8 cellular contexts compared by ENCODE assay signal in the genomic region with DNA sequence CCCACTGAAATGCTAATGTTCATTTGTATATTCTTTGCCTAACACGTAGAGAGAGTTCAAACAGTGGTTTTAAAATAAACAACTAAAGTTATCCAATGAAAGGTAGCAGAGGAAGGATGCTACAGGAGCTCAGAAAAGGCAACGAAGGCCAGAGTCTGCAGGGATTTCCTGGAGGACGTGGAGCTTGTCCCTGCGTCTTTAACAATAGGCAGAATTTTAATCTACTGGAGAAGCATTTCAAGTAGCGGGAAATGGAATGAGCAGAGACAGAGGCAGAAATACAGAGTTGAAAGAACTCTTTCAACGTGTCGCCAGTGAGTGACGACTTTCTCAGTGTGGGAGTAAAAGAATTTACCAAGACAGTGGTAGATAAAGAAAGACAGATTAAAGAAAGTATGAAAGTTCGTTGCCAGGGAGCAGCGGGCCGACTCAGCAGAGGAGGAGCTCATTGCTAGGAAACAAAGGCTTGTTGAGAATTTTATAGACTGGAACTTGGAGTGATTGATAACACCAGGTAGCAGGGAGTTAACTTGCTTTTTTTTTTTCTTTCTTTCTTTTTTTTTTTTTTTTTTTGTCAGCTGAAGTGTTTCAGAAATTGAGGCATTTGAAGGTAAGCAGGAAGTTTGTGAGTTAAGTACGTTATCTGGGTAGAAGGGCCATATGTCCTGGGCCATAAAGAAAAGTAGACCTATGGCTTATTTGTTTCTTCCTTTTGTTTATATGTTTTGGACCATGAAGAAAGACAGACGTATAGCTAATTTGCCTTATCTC. TPM values are rescaled to one million over a fixed set of nuclear protein-coding genes. Genes with fewer than 3 reads are reported as not detected.
DNase-seq lines count a peak whose midpoint lies in the region; ATAC-seq, FAIRE-seq and TF ChIP-seq lines count a peak whose summit lies in the region.

No MANE protein-coding gene starts in this region.

- in situ Hi-C loops in HAP-1 (cut with MboI; ENCODE audit: low sequenced_read_pairs), result no loop called here

- no peaks in the 10 kb centered on the region for H3K27me3 Mint-ChIP-seq in stimulated activated naive CD8-positive, alpha-beta T cell treated with anti-CD3 and anti-CD28 coated beads, Interleukin-15, amount 100 ng/mL, for 72 hours

- H3K4me1 Mint-ChIP-seq in stimulated activated naive CD8-positive, alpha-beta T cell treated with anti-CD3 and anti-CD28 coated beads, Interleukin-15, amount 100 ng/mL, for 72 hours, result peaks cover 44% of the 10 kb centered on the region

- H2BK12ac ChIP-seq in H1 (ENCODE audit: low read depth, low read length), result no peak overlapping the region; the same call in 1 of the 2 replicates
- no peak overlapping the region for H2BK12ac ChIP-seq in mesenchymal stem cell (ENCODE audit: low read length in 2 of 2)

- no peak for TF ChIP-seq EP300 in H1 (IDR thresholded peaks at IDR 0.05; ENCODE audit: borderline replicate concordance in 1 of 2, low read depth in 2 of 2, low read length in 2 of 2)

- POLR2A ChIA-PET in H1 (lab: Charles Lee; ENCODE audit: partially characterized antibody), result interaction anchor here (1.0 to 1.6 kb wide), 3 partner anchors 11 to 30 kb away, joined by 4 to 7 read pairs (median 5); a partner anchor contains a TSS

- TF ChIP-seq CTCF in GM10266 (IDR thresholded peaks at IDR 0.05; ENCODE audit: control insufficient read depth, insufficient read depth, low read depth, missing control alignments) (no peak), H1 (IDR thresholded peaks at IDR 0.05; ENCODE audit: control extremely low read depth in 1 of 3, insufficient read depth in 1 of 3, low read depth in 1 of 3, low read length in 3 of 3) (no peak)

- peak overlapping the region; percentile 92 to 95 for H3K27ac Mint-ChIP-seq in stimulated activated naive CD8-positive, alpha-beta T cell treated with anti-CD3 and anti-CD28 coated beads, Interleukin-15, amount 100 ng/mL, for 72 hours

- H3K79me1 ChIP-seq in H1 (ENCODE audit: low read depth, low read length), result no peaks in the 10 kb centered on the region
- H3K79me1 ChIP-seq in mesenchymal stem cell (replicated peaks; ENCODE audit: low read length, poor library complexity, severe bottlenecking), result peaks cover 3% of the 10 kb centered on the region

- H2BK20ac ChIP-seq in H1 (ENCODE audit: low read length), result 0 out of 2 replicates have a peak overlapping the region, but pooled peaks have one; percentile 19

- H3K9me3 Mint-ChIP-seq in stimulated activated naive CD8-positive, alpha-beta T cell treated with anti-CD3 and anti-CD28 coated beads, Interleukin-15, amount 100 ng/mL, for 72 hours, result peaks cover 0 to 4% of the 10 kb centered on the region in 2 donors

- H3K23ac ChIP-seq in H1 (ENCODE audit: insufficient read length) (no peak overlapping the region), mesenchymal stem cell (ENCODE audit: low read length in 2 of 2) (no peak overlapping the region)

- H3K4me3 ChIP-seq in HAP-1 (peak overlapping the region; percentile 60), MG63 (peak overlapping the region; percentile 87), H1 (ENCODE audit: extremely low read depth in 1 of 4, insufficient read depth in 2 of 4, low read depth in 3 of 4, low read length in 4 of 4) (peak overlapping the region; percentile 88 to 98 (median 96)), mesenchymal stem cell (ENCODE audit: insufficient read depth in 1 of 2, low read depth in 1 of 2, low read length in 2 of 2) (peak overlapping the region in 1 of 2 experiments; percentile 99)

- no peak for FAIRE-seq in H1 (lab: Jason Lieb, UNC)

- TF ChIP-seq POLR2A in H1 (IDR thresholded peaks at IDR 0.05; ENCODE audit: control extremely low read depth in 1 of 2, low read depth in 2 of 2, low read length in 2 of 2), result no peak

- CTCF ChIA-PET in H1 (lab: Charles Lee; ENCODE audit: partially characterized antibody), result interaction anchor here (0.9 to 2.0 kb wide), 5 partner anchors 15 to 133 kb away, joined by 3 to 10 read pairs (median 3); no protein-coding TSS in a partner anchor

- H2AFZ ChIP-seq in H1 (ENCODE audit: low read length) (peak overlapping the region; percentile 99), mesenchymal stem cell (ENCODE audit: low read depth, low read length) (peak overlapping the region; percentile 54)

- peaks cover 6% of the 10 kb centered on the region for H3K23me2 ChIP-seq in H1 (ENCODE audit: low read depth, low read length)

- peaks cover 11% of the 10 kb centered on the region for H3K4me1 ChIP-seq in HAP-1
- H3K4me1 ChIP-seq in H1 (replicated peaks in 1 of 4; ENCODE audit: control insufficient read depth in 3 of 4, insufficient read depth in 4 of 4, low read length in 3 of 4), result peaks cover 0 to 4% (median 0%) of the 10 kb centered on the region in 4 experiments; a peak in 1 of 7 replicates
- peaks cover 2% of the 10 kb centered on the region for H3K4me1 ChIP-seq in mesenchymal stem cell (ENCODE audit: control insufficient read depth, insufficient read depth, low read depth, low read length)

- H4K20me1 ChIP-seq in H1 (replicated peaks in 1 of 2; ENCODE audit: control insufficient read depth in 1 of 2, insufficient read depth in 2 of 2, low read length in 2 of 2), result no peaks in the 10 kb centered on the region

- peak overlapping the region; percentile 85 for H4K91ac ChIP-seq in H1 (replicated peaks; ENCODE audit: insufficient read length, low read length)
- no peak overlapping the region for H4K91ac ChIP-seq in mesenchymal stem cell (ENCODE audit: low read length)

- H2AK5ac ChIP-seq in H1 (ENCODE audit: low read depth, low read length) (no peak overlapping the region), mesenchymal stem cell (ENCODE audit: low read length, severe bottlenecking) (no peak overlapping the region)

- no peak overlapping the region for H4K8ac ChIP-seq in H1 (ENCODE audit: extremely low read depth, insufficient read depth, low read length)
- H4K8ac ChIP-seq in mesenchymal stem cell (ENCODE audit: low read length), result peak overlapping the region; percentile 16

- H2BK120ac ChIP-seq in H1 (replicated peaks; ENCODE audit: low read depth, low read length), result peak overlapping the region; percentile 49
- H2BK120ac ChIP-seq in mesenchymal stem cell (ENCODE audit: low read depth, low read length), result no peak overlapping the region

- H2BK5ac ChIP-seq in H1 (ENCODE audit: low read depth, low read length) (peak overlapping the region; percentile 55; the same call in 1 of the 2 replicates), mesenchymal stem cell (ENCODE audit: low read depth, low read length, poor library complexity, severe bottlenecking) (no peak overlapping the region)

- H4K5ac ChIP-seq in H1 (ENCODE audit: insufficient read length, low read depth, low read length), result no peak overlapping the region

- peak overlapping the region; percentile 98 for H3K4me3 Mint-ChIP-seq in stimulated activated naive CD8-positive, alpha-beta T cell treated with anti-CD3 and anti-CD28 coated beads, Interleukin-15, amount 100 ng/mL, for 72 hours

- H3K36me3 ChIP-seq in HAP-1 (replicated peaks) (no peaks in the 10 kb centered on the region), MG63 (no peaks in the 10 kb centered on the region), H1 (ENCODE audit: control insufficient read depth in 2 of 4, insufficient read depth in 4 of 4, low read length in 3 of 4) (no peaks in the 10 kb centered on the region), mesenchymal stem cell (ENCODE audit: control insufficient read depth in 1 of 2, insufficient read depth in 2 of 2, low read depth in 1 of 2, low read length in 2 of 2) (no peaks in the 10 kb centered on the region)

- H3K27ac ChIP-seq in H1 (ENCODE audit: low read depth, low read length), result no peak overlapping the region
- H3K27ac ChIP-seq in mesenchymal stem cell (ENCODE audit: low read length, poor library complexity, severe bottlenecking), result peak overlapping the region; percentile 66

- peaks cover 0 to 19% of the 10 kb centered on the region in 2 experiments; a peak in 2 of 4 replicates for H3K79me2 ChIP-seq in H1 (ENCODE audit: control insufficient read depth in 1 of 2, insufficient read depth in 2 of 2, low read length in 2 of 2)

- H3K14ac ChIP-seq in H1 (ENCODE audit: insufficient read length), result no peak overlapping the region
- no peak overlapping the region for H3K14ac ChIP-seq in mesenchymal stem cell (ENCODE audit: low read length in 2 of 2)

- H3K18ac ChIP-seq in H1 (ENCODE audit: extremely low read depth, low read length) (peak overlapping the region; percentile 12; the same call in 1 of the 2 replicates), mesenchymal stem cell (ENCODE audit: low read depth in 1 of 2, low read length in 2 of 2) (no peak overlapping the region)

- H3K4ac ChIP-seq in H1 (replicated peaks; ENCODE audit: insufficient read length, low read depth, low read length) (no peak overlapping the region), mesenchymal stem cell (ENCODE audit: low read depth in 1 of 2, low read length in 2 of 2) (no peak overlapping the region)

- H3K9me3 ChIP-seq in HAP-1 (no peaks in the 10 kb centered on the region), MG63 (no peaks in the 10 kb centered on the region), H1 (ENCODE audit: insufficient read depth in 2 of 2, low read depth in 1 of 2, low read length in 1 of 2) (no peaks in the 10 kb centered on the region), mesenchymal stem cell (ENCODE audit: control insufficient read depth, low read length) (no peaks in the 10 kb centered on the region)

- H3K4me2 ChIP-seq in H1 (ENCODE audit: insufficient read depth in 1 of 2, low read depth in 2 of 2, low read length in 2 of 2), result peak overlapping the region; percentile 94 to 99
- H3K4me2 ChIP-seq in mesenchymal stem cell (ENCODE audit: low read length, poor library complexity, severe bottlenecking), result peak overlapping the region; percentile 44

- peak overlapping the region; percentile 10 to 73 (median 48); a peak in 5 of 7 replicates for H3K9ac ChIP-seq in H1 (replicated peaks in 1 of 4; ENCODE audit: extremely low read depth in 1 of 4, low read depth in 3 of 4, low read length in 3 of 4)
- H3K9ac ChIP-seq in mesenchymal stem cell (ENCODE audit: low read length), result peak overlapping the region; percentile 97

- peak; percentile 42 for ATAC-seq in stimulated activated naive CD8-positive, alpha-beta T cell treated with anti-CD3 and anti-CD28 coated beads, Interleukin-15, amount 100 ng/mL, for 72 hours

- no peak overlapping the region for H3K56ac ChIP-seq in H1 (replicated peaks; ENCODE audit: insufficient read length, low read depth, low read length)

- DNase-seq in GM10266 (ENCODE audit: extremely low spot score) (peak; percentile 20), HAP-1 (ENCODE audit: low spot score in 2 of 2) (peak; percentile 59 to 83), MG63 (peak; percentile 6), H1 (ENCODE audit: low read depth in 1 of 2, low spot score in 2 of 2) (no peak), mesenchymal stem cell (no peak), NK-92 (lab: John Stamatoyannopoulos, UW; ENCODE audit: unreplicated experiment) (no peak)
- DNase-seq in activated CD4-positive, alpha-beta T cell treated with anti-CD3 and anti-CD28 coated beads for 48 hours, result peak; percentile 48
- peak; percentile 15 to 17 for DNase-seq in stimulated activated naive CD8-positive, alpha-beta T cell treated with anti-CD3 and anti-CD28 coated beads, Interleukin-15, amount 100 ng/mL, for 72 hours

- 29% methylated on average over 13 of the region's 13 CpGs; no CpG with 5 or more reads in 1 of the 2 experiments for WGBS in H1 (ENCODE audit: extremely low coverage in 1 of 2, insufficient coverage in 1 of 2, insufficient read length in 1 of 2, insufficient replicate concordance in 2 of 2, low coverage in 1 of 2, low lambda C conversion rate in 2 of 2, missing lambda C conversion rate in 1 of 2), 2 experiments
- 3% methylated on average over 11 of the region's 13 CpGs for WGBS in mesenchymal stem cell

- H3K27me3 ChIP-seq in HAP-1 (ENCODE audit: low read depth) (no peaks in the 10 kb centered on the region), MG63 (no peaks in the 10 kb centered on the region; the same call in 1 of the 2 replicates), H1 (replicated peaks in 1 of 4; ENCODE audit: control insufficient read depth in 3 of 4, extremely low read depth in 1 of 4, insufficient read depth in 3 of 4, low read length in 3 of 4) (no peaks in the 10 kb centered on the region), mesenchymal stem cell (ENCODE audit: control insufficient read depth in 1 of 2, insufficient read depth in 1 of 2, low read length in 2 of 2) (no peaks in the 10 kb centered on the region)

- H2BK15ac ChIP-seq in H1 (ENCODE audit: low read length) (no peak overlapping the region), mesenchymal stem cell (ENCODE audit: low read depth, poor library complexity, severe bottlenecking) (no peak overlapping the region)

- no peak for TF ChIP-seq RAD21 in H1 (IDR thresholded peaks at IDR 0.05 in 1 of 2, conservative IDR thresholded peaks at IDR 0.05 in 1 of 2; ENCODE audit: low read depth in 2 of 2, low read length in 2 of 2)

RNA-seq across cellular contexts. Expression of a gene that starts 0.6 kb away (rescaled TPM):
- total RNA-seq in MG63 (2014; rRNA removed; shearing (Covaris generic); ENCODE audit: low replicate concordance), result 27.9 and 78.9 TPM in 2 replicates
- total RNA-seq in H1 (2021; fragmentation: NEBNext Ultra II Directional; extraction: Animal tissue kit (Norgen Biotek cat#: 25700)), result 34.1 and 34.8 TPM in 2 replicates
- polyA plus RNA-seq in H1 (2011; rRNA removed), result 16.4 and 19.6 TPM in 2 replicates
- polyA plus RNA-seq in H1 (2011; cell fraction: cytosol; rRNA removed), result 17.7 TPM
- 25.9 TPM for polyA plus RNA-seq in H1 (2011; cell fraction: nucleus; rRNA removed)
- 25.7 to 28.6 TPM (median 27.5 TPM) in 4 replicates for polyA plus RNA-seq in H1 (2012, experiment 1 of 2)
- 2.4 TPM for polyA plus RNA-seq in H1 (2012, experiment 2 of 2)
- 25.4 TPM for polyA plus RNA-seq in H1 (2013, experiment 1 of 2)
- 23.0 TPM for polyA plus RNA-seq in H1 (2013, experiment 2 of 2)
- polyA minus RNA-seq in H1 (2011; rRNA and poly(A)+ RNA removed), result 70.8 and 84.9 TPM in 2 replicates
- polyA minus RNA-seq in H1 (2011; cell fraction: cytosol; rRNA and poly(A)+ RNA removed), result 22.2 TPM
- polyA minus RNA-seq in H1 (2011; cell fraction: nucleus; rRNA and poly(A)+ RNA removed), result 56.0 TPM
- polyA plus RNA-seq in mesenchymal stem cell (2013, experiment 1 of 2), result 22.8 TPM
- polyA plus RNA-seq in mesenchymal stem cell (2013, experiment 2 of 2), result 22.6 TPM

RNA-seq across cellular contexts. Expression of a gene that starts 29.9 kb away (rescaled TPM):
- 108 and 126 TPM in 2 replicates for total RNA-seq in MG63 (2014; rRNA removed; shearing (Covaris generic); ENCODE audit: low replicate concordance)
- 155 and 161 TPM in 2 replicates for total RNA-seq in H1 (2021; fragmentation: NEBNext Ultra II Directional; extraction: Animal tissue kit (Norgen Biotek cat#: 25700))
- 28.3 and 51.1 TPM in 2 replicates for polyA plus RNA-seq in H1 (2011; rRNA removed)
- polyA plus RNA-seq in H1 (2011; cell fraction: cytosol; rRNA removed), result 90.9 TPM
- 15.6 TPM for polyA plus RNA-seq in H1 (2011; cell fraction: nucleus; rRNA removed)
- 92.5 to 157 TPM (median 115 TPM) in 4 replicates for polyA plus RNA-seq in H1 (2012, experiment 1 of 2)
- 11.4 TPM for polyA plus RNA-seq in H1 (2012, experiment 2 of 2)
- polyA plus RNA-seq in H1 (2013, experiment 1 of 2), result 87.2 TPM
- polyA plus RNA-seq in H1 (2013, experiment 2 of 2), result 85.0 TPM
- 46.2 and 64.7 TPM in 2 replicates for polyA minus RNA-seq in H1 (2011; rRNA and poly(A)+ RNA removed)
- 44.8 TPM for polyA minus RNA-seq in H1 (2011; cell fraction: cytosol; rRNA and poly(A)+ RNA removed)
- 44.1 TPM for polyA minus RNA-seq in H1 (2011; cell fraction: nucleus; rRNA and poly(A)+ RNA removed)
- polyA plus RNA-seq in mesenchymal stem cell (2013, experiment 1 of 2), result 92.2 TPM
- polyA plus RNA-seq in mesenchymal stem cell (2013, experiment 2 of 2), result 94.3 TPM

Comparison
In these comparisons a context has a peak if more than half of its experiments do, and no peak if none do; other contexts are left out.
1. DNase-seq: peak in GM10266 (single experiment), HAP-1 (2 of 2), MG63 (single experiment), activated CD4-positive, alpha-beta T cell treated with anti-CD3 and anti-CD28 coated beads for 48 hours (single experiment) and stimulated activated naive CD8-positive, alpha-beta T cell treated with anti-CD3 and anti-CD28 coated beads, Interleukin-15, amount 100 ng/mL, for 72 hours (2 of 2); none in H1 (0 of 2), mesenchymal stem cell (single experiment) and NK-92 (single experiment).